ENCODE assay signal across 8 cellular contexts in the genomic region with DNA sequence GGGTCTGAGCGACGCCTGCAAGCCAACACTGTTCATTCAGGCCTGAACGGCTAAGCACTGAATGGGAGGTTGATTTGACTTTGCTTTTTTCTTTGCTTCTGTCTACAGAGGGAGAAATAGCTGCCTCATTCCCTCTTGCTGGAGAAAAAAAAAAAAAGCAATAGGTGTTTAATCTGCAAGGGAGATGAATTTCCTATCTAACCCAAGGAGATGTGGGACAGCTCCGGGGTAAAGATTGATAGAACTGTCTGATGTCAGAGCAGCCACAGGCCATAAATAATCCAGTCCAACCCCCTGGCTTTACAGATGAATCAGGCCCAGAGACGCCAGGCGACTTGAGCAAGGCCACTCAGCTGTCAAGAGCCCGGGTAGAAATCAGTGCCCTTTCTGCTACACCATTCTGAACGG.
DNase-seq lines count a peak whose midpoint lies in the region; ATAC-seq and TF ChIP-seq lines count a peak whose summit lies in the region.

No MANE protein-coding gene starts in this region.

- H3K9me3 ChIP-seq in esophagus muscularis mucosa, result no peaks in the 10 kb centered on the region

- no peak for TF ChIP-seq POLR2A in esophagus muscularis mucosa (IDR thresholded peaks at IDR 0.05; ENCODE audit: low read depth)

- TF ChIP-seq EP300 in esophagus muscularis mucosa (IDR thresholded peaks at IDR 0.05), result no peak

- H3K9me3 Mint-ChIP-seq in progenitor cell of endocrine pancreas (ENCODE audit: low read depth), result no peaks in the 10 kb centered on the region

- DNase-seq in GM12864 (ENCODE audit: low read depth) (no peak), RPMI7951 (ENCODE audit: low read depth) (peak; percentile 58), esophagus muscularis mucosa (ENCODE audit: extremely low spot score) (no peak), progenitor cell of endocrine pancreas (ENCODE audit: low spot score, unreplicated experiment) (no peak), NCI-H1417 (lab: John Stamatoyannopoulos, UW) (no peak), NCI-H2227 (lab: John Stamatoyannopoulos, UW; ENCODE audit: unreplicated experiment) (no peak)

- peak overlapping the region; percentile 76 for H3K4me3 Mint-ChIP-seq in progenitor cell of endocrine pancreas (ENCODE audit: low read depth)

- intact Hi-C loops in esophagus muscularis mucosa (cut with DNase I), result loop anchor here (5.0 to 10.0 kb wide), 3 partner anchors 158 to 726 kb away; a partner anchor contains a TSS

- H3K36me3 Mint-ChIP-seq in progenitor cell of endocrine pancreas (ENCODE audit: insufficient read depth), result peaks cover 1% of the 10 kb centered on the region

- no peaks in the 10 kb centered on the region for H3K27me3 ChIP-seq in esophagus muscularis mucosa

- peak overlapping the region; percentile 96 for H3K27ac Mint-ChIP-seq in progenitor cell of endocrine pancreas

- no peaks in the 10 kb centered on the region for H3K36me3 ChIP-seq in esophagus muscularis mucosa

- TF ChIP-seq CTCF in GM12864 (IDR thresholded peaks at IDR 0.05; ENCODE audit: low read depth, low read length, missing control alignments), result no peak
- TF ChIP-seq CTCF in esophagus muscularis mucosa (IDR thresholded peaks at IDR 0.05), result no peak
- TF ChIP-seq CTCF in progenitor cell of endocrine pancreas (IDR thresholded peaks at IDR 0.05; ENCODE audit: unreplicated experiment), result no peak

- 25% methylated on average over 8 of the region's 8 CpGs for WGBS in esophagus muscularis mucosa

- ATAC-seq in HG03175 (IDR thresholded peaks at IDR 0.05; ENCODE audit: unreplicated experiment) (no peak), HG03469 (IDR thresholded peaks at IDR 0.05; ENCODE audit: unreplicated experiment) (no peak)

- peaks cover 27% of the 10 kb centered on the region for H3K4me1 Mint-ChIP-seq in progenitor cell of endocrine pancreas (ENCODE audit: low read depth)

- H3K27me3 Mint-ChIP-seq in progenitor cell of endocrine pancreas, result no peaks in the 10 kb centered on the region

- H3K4me3 ChIP-seq in GM12864 (ENCODE audit: low read depth, low read length) (peak overlapping the region; percentile 50), esophagus muscularis mucosa (peak overlapping the region; percentile 78 to 97 (median 86))

- peak overlapping the region; percentile 89 to 97 (median 94) for H3K27ac ChIP-seq in esophagus muscularis mucosa (replicated peaks in 1 of 4)

- H3K4me1 ChIP-seq in esophagus muscularis mucosa, result peaks cover 19 to 38% (median 34%) of the 10 kb centered on the region in 4 donors
